In the genomic region with DNA sequence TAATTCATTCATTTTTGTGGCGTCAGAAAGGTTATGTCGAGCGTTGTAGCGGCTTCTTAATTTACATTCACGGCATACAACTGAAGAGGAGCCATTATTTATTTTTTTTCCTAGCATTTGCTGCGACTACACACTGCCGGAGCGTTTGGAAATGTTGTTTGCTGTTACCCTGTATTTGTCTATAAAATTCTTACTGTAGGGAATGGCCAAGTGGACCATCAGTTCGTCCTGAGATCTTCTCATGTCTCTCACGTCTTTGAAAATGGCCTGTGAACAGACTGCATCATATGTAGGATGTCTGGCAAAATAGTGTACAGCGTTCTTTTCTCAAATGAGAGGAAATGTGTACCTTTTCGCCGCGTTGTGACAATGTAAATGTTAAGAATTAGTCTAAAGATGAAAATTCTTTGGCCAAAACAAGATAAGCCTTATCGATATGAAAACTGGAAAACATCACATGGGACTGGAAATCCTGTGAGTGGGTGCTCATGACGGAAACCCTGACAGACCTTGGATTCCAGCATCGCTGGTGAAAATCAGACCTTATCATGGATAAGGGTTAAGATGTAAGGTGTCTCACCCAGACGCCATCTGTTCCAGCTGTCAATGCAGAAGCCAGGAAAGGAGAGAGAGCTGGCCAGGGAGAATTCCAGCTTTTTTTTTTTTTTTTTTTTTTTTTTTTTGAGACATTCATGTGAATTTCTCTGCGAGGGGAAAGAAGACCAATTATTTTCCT, we compare ENCODE assay signal across 8 cellular contexts. TPM values are rescaled to one million over a fixed set of nuclear protein-coding genes. Genes with fewer than 3 reads are reported as not detected.
DNase-seq lines count a peak whose midpoint lies in the region; ATAC-seq, FAIRE-seq and TF ChIP-seq lines count a peak whose summit lies in the region.

No MANE protein-coding gene starts in this region.

- dilution Hi-C loops in IMR-90 (cut with HindIII; ENCODE audit: low sequenced_read_pairs, unreplicated experiment) = no loop called here

- H3K4me1 ChIP-seq in IMR-90 (ENCODE audit: control insufficient read depth, insufficient read depth, low read length) (peaks cover 18% of the 10 kb centered on the region), GM12878 (ENCODE audit: control insufficient read depth, insufficient read depth, low read length) (peaks cover 38% of the 10 kb centered on the region), mesodermal cell (ENCODE audit: control insufficient read depth, insufficient read depth, low read length, poor library complexity, severe bottlenecking) (peaks cover 14% of the 10 kb centered on the region)

- H3K9me3 ChIP-seq in IMR-90 (ENCODE audit: control insufficient read depth, insufficient read depth, low read length) = no peaks in the 10 kb centered on the region
- no peaks in the 10 kb centered on the region for H3K9me3 ChIP-seq in GM12878 (replicated peaks; ENCODE audit: control insufficient read depth, insufficient read depth, low read length)
- no peaks in the 10 kb centered on the region for H3K9me3 ChIP-seq in mesodermal cell (ENCODE audit: control insufficient read depth, low read length)

- H3K18ac ChIP-seq in IMR-90 (ENCODE audit: low read depth, low read length) = peak overlapping the region; percentile 58; the same call in 1 of the 2 replicates

- peak overlapping the region; percentile 89 for H3K14ac ChIP-seq in IMR-90 (replicated peaks; ENCODE audit: low read depth, low read length)

- DNase-seq in AG10803 (ENCODE audit: low read depth) (no peak), IMR-90 (peak; percentile 19), GM12878 (ENCODE audit: low read depth, low spot score) (no peak), NCI-H1092 treated with DMSO at 0.1 percent for 48 hours (lab: John Stamatoyannopoulos, UW) (no peak), NCI-H2196 treated with DMSO at 0.1 percent for 48 hours (lab: John Stamatoyannopoulos, UW; ENCODE audit: unreplicated experiment) (no peak), left colon (no peak)

- peak overlapping the region; percentile 13 for H3K27ac ChIP-seq in IMR-90 (ENCODE audit: insufficient read depth, low read length)
- peak overlapping the region; percentile 98 for H3K27ac ChIP-seq in GM12878 (ENCODE audit: control insufficient read depth, insufficient read depth)
- H3K27ac ChIP-seq in mesodermal cell (ENCODE audit: low read depth, low read length, severe bottlenecking) = peak overlapping the region; percentile 53

- H2BK5ac ChIP-seq in IMR-90 (ENCODE audit: low read depth, low read length, poor library complexity, severe bottlenecking) = peak overlapping the region; percentile 57

- H3K79me1 ChIP-seq in IMR-90 (ENCODE audit: low read depth in 1 of 2, low read length in 2 of 2) = peaks cover 35 to 53% of the 10 kb centered on the region in 2 experiments

- no peak for TF ChIP-seq CTCF in AG10803 (conservative IDR thresholded peaks at IDR 0.05; ENCODE audit: low read length)
- TF ChIP-seq CTCF in IMR-90 (conservative IDR thresholded peaks at IDR 0.05; ENCODE audit: low read depth, low read length) = no peak
- TF ChIP-seq CTCF in GM12878 (IDR thresholded peaks at IDR 0.05 in 2 of 3, conservative IDR thresholded peaks at IDR 0.05 in 1 of 3; ENCODE audit: control insufficient read depth in 2 of 3, extremely low read depth in 1 of 3, insufficient read depth in 1 of 3, low read depth in 3 of 3, low read length in 3 of 3) = no peak

- peaks cover 29% of the 10 kb centered on the region for H3K9me1 ChIP-seq in IMR-90 (ENCODE audit: insufficient read depth, low read length)

- no peak for FAIRE-seq in GM12878 (lab: Jason Lieb, UNC)

- ATAC-seq in IMR-90 (ENCODE audit: low read depth) (no peak), GM12878 (no peak), HG03442 (IDR thresholded peaks at IDR 0.05; ENCODE audit: unreplicated experiment) (no peak), left colon (no peak)

- peak overlapping the region; percentile 56 for H3K4ac ChIP-seq in IMR-90 (ENCODE audit: low read depth, low read length)

- peak overlapping the region; percentile 73 for H3K56ac ChIP-seq in IMR-90 (ENCODE audit: extremely low read depth, insufficient read depth, low read length)

- TF ChIP-seq EP300 in GM12878 (IDR thresholded peaks at IDR 0.05; ENCODE audit: borderline replicate concordance in 1 of 2, control insufficient read depth in 1 of 2, low read depth in 2 of 2, low read length in 2 of 2) = no peak

- SMC1A ChIA-PET in GM12878 (lab: Charles Lee; ENCODE audit: uncharacterized antibody, unreplicated experiment) = interaction anchor here (0.6 to 3.1 kb wide), 9 partner anchors 10 to 123 kb away, joined by 3 to 18 read pairs (median 4); no protein-coding TSS in a partner anchor

- POLR2A ChIA-PET in IMR-90 (lab: Charles Lee; ENCODE audit: unreplicated experiment) (interaction anchor here (0.6 kb wide), 1 partner anchor 36 kb away, joined by 3 read pairs; no protein-coding TSS in a partner anchor), GM12878 (lab: Charles Lee) (interaction anchor here (0.6 to 2.5 kb wide), 8 partner anchors 12 to 123 kb away, joined by 3 to 8 read pairs (median 5); no protein-coding TSS in a partner anchor)

- no peak overlapping the region for H4K8ac ChIP-seq in IMR-90 (ENCODE audit: low read depth in 2 of 2, low read length in 2 of 2)

- H2BK120ac ChIP-seq in IMR-90 (ENCODE audit: low read depth, low read length) = no peak overlapping the region

- peaks cover 72% of the 10 kb centered on the region for H3K79me2 ChIP-seq in GM12878 (ENCODE audit: control insufficient read depth, insufficient read depth, low read length)

- RAD21 ChIA-PET in GM12878 (lab: Charles Lee; ENCODE audit: unreplicated experiment) = interaction anchor here (0.8 to 8.1 kb wide), 6 partner anchors 14 to 254 kb away, joined by 3 to 86 read pairs (median 12); no protein-coding TSS in a partner anchor

- no peak overlapping the region for H4K5ac ChIP-seq in IMR-90 (ENCODE audit: low read depth, low read length)

- H4K20me1 ChIP-seq in IMR-90 (ENCODE audit: insufficient read depth, low read length) = peaks cover 44% of the 10 kb centered on the region
- no peaks in the 10 kb centered on the region; the same call in 1 of the 2 replicates for H4K20me1 ChIP-seq in GM12878 (ENCODE audit: control insufficient read depth, insufficient read depth)

- intact Hi-C loops in IMR-90 (cut with micrococcal nuclease) (loop anchor here (10.0 kb wide), 1 partner anchor 184 kb away; a partner anchor contains a TSS), GM12878 (cut with micrococcal nuclease; ENCODE audit: unreplicated experiment) (loop anchor here (5.0 to 10.0 kb wide), 3 partner anchors 124 to 254 kb away; no protein-coding TSS in a partner anchor), left colon (cut with DNase I, micrococcal nuclease) (no loop called here)

- H3K27me3 ChIP-seq in IMR-90 (ENCODE audit: control insufficient read depth, insufficient read depth, low read length) = no peaks in the 10 kb centered on the region
- no peaks in the 10 kb centered on the region for H3K27me3 ChIP-seq in GM12878 (replicated peaks in 1 of 2; ENCODE audit: control insufficient read depth in 2 of 2, insufficient read depth in 2 of 2, low read length in 1 of 2)

- in situ Hi-C loops in IMR-90 (cut with MboI; ENCODE audit: low sequenced_read_pairs) = loop anchor here (10.0 kb wide), 1 partner anchor 136 kb away; no protein-coding TSS in a partner anchor
- in situ Hi-C loops in GM12878 (cut with MboI) = no loop called here

- H3K4me3 ChIP-seq in AG10803 (ENCODE audit: low read length) = peak overlapping the region; percentile 66
- peak overlapping the region; percentile 75 for H3K4me3 ChIP-seq in IMR-90 (ENCODE audit: insufficient read depth, low read depth, low read length)
- peak overlapping the region; percentile 90 for H3K4me3 ChIP-seq in GM12878
- H3K4me3 ChIP-seq in mesodermal cell (ENCODE audit: extremely low read depth, insufficient read depth, low read length, poor library complexity, severe bottlenecking) = peak overlapping the region; percentile 69

- WGBS in IMR-90 (ENCODE audit: extremely low coverage in 2 of 2, insufficient read length in 1 of 2), 2 experiments = 26% methylated on average over 7 of the region's 19 CpGs; no CpG with 5 or more reads in 1 of the 2 experiments
- WGBS in GM12878 (ENCODE audit: insufficient coverage, insufficient replicate concordance, low lambda C conversion rate, missing lambda C conversion rate) = under 1% methylated on average over 19 of the region's 19 CpGs
- 61 to 85% methylated on average over 10 to 14 of the region's 19 CpGs for WGBS in mesodermal cell (ENCODE audit: insufficient coverage in 2 of 2), 2 experiments

- no peak overlapping the region for H4K91ac ChIP-seq in IMR-90 (ENCODE audit: insufficient read depth, low read depth, low read length)

- peak overlapping the region; percentile 76 for H3K9ac ChIP-seq in IMR-90 (ENCODE audit: low read depth, low read length)
- H3K9ac ChIP-seq in GM12878 (ENCODE audit: control insufficient read depth, insufficient read depth, low read length) = peak overlapping the region; percentile 93

- no peak for TF ChIP-seq POLR2A in IMR-90 (IDR thresholded peaks at IDR 0.05; ENCODE audit: low read depth, low read length)
- peak; percentile 25; the same call in 1 of the 2 replicates for TF ChIP-seq POLR2A in GM12878 (IDR thresholded peaks at IDR 0.05; ENCODE audit: low read depth, low read length)

- TF ChIP-seq RAD21 in IMR-90 (IDR thresholded peaks at IDR 0.05; ENCODE audit: low read length) (no peak), GM12878 (IDR thresholded peaks at IDR 0.05; ENCODE audit: insufficient read depth, low read depth, low read length) (no peak)

- H2AFZ ChIP-seq in IMR-90 (replicated peaks; ENCODE audit: low read length, poor library complexity) (peak overlapping the region; percentile 82), GM12878 (ENCODE audit: control insufficient read depth, low read depth, low read length) (no peak overlapping the region)

- H2AK5ac ChIP-seq in IMR-90 (ENCODE audit: low read depth, low read length) = peak overlapping the region; percentile 11; the same call in 1 of the 2 replicates

- peak overlapping the region; percentile 96 for H3K23ac ChIP-seq in IMR-90 (ENCODE audit: low read depth, low read length)

- TSS peak; percentile 46 for BruUV-seq in IMR-90 (replicated peaks; lab: Mats Ljungman, UMichigan)
- BruUV-seq in GM12878 (replicated peaks; lab: Mats Ljungman, UMichigan) = TSS peak; percentile 63

- H3K4me2 ChIP-seq in IMR-90 (ENCODE audit: low read depth, low read length) = peak overlapping the region; percentile 99
- peak overlapping the region; percentile 92 for H3K4me2 ChIP-seq in GM12878 (ENCODE audit: control insufficient read depth, insufficient read depth)

- H3K36me3 ChIP-seq in IMR-90 (ENCODE audit: control insufficient read depth, insufficient read depth, low read length) (no peaks in the 10 kb centered on the region), GM12878 (ENCODE audit: control insufficient read depth in 2 of 2, insufficient read depth in 2 of 2, low read length in 1 of 2) (peaks cover 0 to 10% of the 10 kb centered on the region in 2 experiments; a peak in 1 of 4 replicates), mesodermal cell (ENCODE audit: control insufficient read depth, insufficient read depth, low read length) (peaks cover 3% of the 10 kb centered on the region)

- H2BK15ac ChIP-seq in IMR-90 (ENCODE audit: low read depth, low read length) = no peak overlapping the region

- CTCF ChIA-PET in IMR-90 (lab: Yijun Ruan, JAX) = no interaction called here
- CTCF ChIA-PET in GM12878 (lab: Yijun Ruan, JAX) = interaction anchor here (0.9 to 9.0 kb wide), 5 partner anchors 19 to 139 kb away, joined by 3 to 83 read pairs (median 6); no protein-coding TSS in a partner anchor

- H2BK20ac ChIP-seq in IMR-90 (ENCODE audit: low read depth, low read length) = no peak overlapping the region

- no peak overlapping the region for H2AK9ac ChIP-seq in IMR-90 (replicated peaks; ENCODE audit: low read depth, low read length, poor library complexity)

RNA-seq across cellular contexts. Expression of a gene that starts 1.5 kb away (rescaled TPM):
- 25.3 and 25.6 TPM in 2 replicates for total RNA-seq in IMR-90 (2012; rRNA removed)
- 21.2 TPM in 2 replicates for polyA plus RNA-seq in IMR-90 (2012; rRNA removed)
- polyA plus RNA-seq in IMR-90 (2012; cell fraction: cytosol; rRNA removed) = 10.5 and 14.4 TPM in 2 replicates
- polyA plus RNA-seq in IMR-90 (2012; cell fraction: nucleus; rRNA removed; ENCODE audit: low replicate concordance) = 29.8 and 31.8 TPM in 2 replicates
- total RNA-seq in GM12878 (2013; cell fraction: nucleolus; rRNA removed) = 156 and 174 TPM in 2 replicates
- total RNA-seq in GM12878 (2014; rRNA removed) = 33.3 and 40.3 TPM in 2 replicates
- total RNA-seq in GM12878 (2014; rRNA removed; fragmentation: Illumina TruSeq; extraction: Trizol) = 34.3 and 36.5 TPM in 2 replicates
- total RNA-seq in GM12878 (2021) = 55.2 and 60.1 TPM in 2 replicates
- polyA plus RNA-seq in GM12878 (2011; ENCODE audit: low read depth) = 27.5 TPM
- polyA plus RNA-seq in GM12878 (2011; rRNA removed) = 66.3 and 70.1 TPM in 2 replicates
- 68.7 and 74.7 TPM in 2 replicates for polyA plus RNA-seq in GM12878 (2011; cell fraction: cytosol; rRNA removed)
- 140 and 141 TPM in 2 replicates for polyA plus RNA-seq in GM12878 (2011; cell fraction: nucleus; rRNA removed)
- 47.2 and 61.2 TPM in 2 replicates for polyA plus RNA-seq in GM12878 (2012)
- polyA plus RNA-seq in GM12878 (2014; fragmentation: Illumina TruSeq; extraction: Trizol) = 18.1 and 33.6 TPM in 2 replicates
- polyA plus RNA-seq in GM12878 (2014; fragmentation: Nextera tagmentation; extraction: Ambion mirVana) = 1 to 10 TPM; 3.0 to 4.0 TPM
- 46.1 and 46.3 TPM in 2 replicates for polyA plus RNA-seq in GM12878 (2014; rRNA removed)
- 10 to 100 TPM; 36.4 to 40.9 TPM for polyA plus RNA-seq in GM12878 (2016; fragmentation: Nextera tagmentation; extraction: Ambion mirVana)
- 147 and 149 TPM in 2 replicates for polyA minus RNA-seq in GM12878 (2011; rRNA and poly(A)+ RNA removed)
- 32.7 and 34.7 TPM in 2 replicates for polyA minus RNA-seq in GM12878 (2011; cell fraction: cytosol; rRNA and poly(A)+ RNA removed)
- polyA minus RNA-seq in GM12878 (2011; cell fraction: nucleus; rRNA and poly(A)+ RNA removed) = 56.5 and 77.2 TPM in 2 replicates
- 15.2 TPM for polyA plus RNA-seq in mesodermal cell (2013, experiment 1 of 2)
- polyA plus RNA-seq in mesodermal cell (2013, experiment 2 of 2) = 14.6 TPM
- total RNA-seq in left colon = 10 to 100 TPM; 22.6 to 31.6 TPM

Comparison
In these comparisons a context has a peak if more than half of its experiments do, and no peak if none do; other contexts are left out.
1. H3K27ac ChIP-seq: peak in every context shown above with its lines; median percentile 98 in GM12878; 53 in mesodermal cell; 13 in IMR-90.
2. intact Hi-C loops: an anchor here in IMR-90 (10.0 kb wide) and GM12878 (5.0 to 10.0 kb wide); none called in left colon.